26 cellular contexts compared by ENCODE assay signal in genomic region chr2:214652473-214652872, GRCh38.
"Had no signal": no experiment of that assay in that cellular context is flagged by ENCODE, and none has a peak within 500 bp of the region (broad histone marks: within the 10 kb centered on the region; RNA-seq: fewer than 3 reads in every experiment).

No MANE protein-coding gene starts in this region.

- H3K27me3 Mint-ChIP-seq: naive B cell; stimulated activated memory B cell treated with anti-CD40 and anti-IgM and Interleukin-4, amounts not matched to agents 10 μg/mL and 1 μg/mL and 100 μg/mL, for 72 hours had no signal

- ATAC-seq: left colon; left lung; lower lobe of right lung; natural killer cell; right lobe of liver; stimulated activated memory B cell treated with anti-CD40 and anti-IgM and Interleukin-4, amounts not matched to agents 10 μg/mL and 1 μg/mL and 100 μg/mL, for 72 hours; stimulated activated naive CD8-positive, alpha-beta T cell treated with anti-CD3 and anti-CD28 coated beads, Interleukin-15, amount 100 ng/mL, for 72 hours; upper lobe of right lung had no signal

- H3K27ac Mint-ChIP-seq: mesothelial cell of epicardium; naive B cell; natural killer cell; nephron progenitor cell; neural progenitor cell; stimulated activated memory B cell treated with anti-CD40 and anti-IgM and Interleukin-4, amounts not matched to agents 10 μg/mL and 1 μg/mL and 100 μg/mL, for 72 hours; stimulated activated naive CD8-positive, alpha-beta T cell treated with anti-CD3 and anti-CD28 coated beads, Interleukin-15, amount 100 ng/mL, for 72 hours had no signal

- DNase-seq: head of caudate nucleus; kidney; left colon; left lung; lower lobe of right lung; mammary epithelial cell; mesendoderm; naive B cell; natural killer cell; nephron progenitor cell; occipital lobe; ovary; posterior cingulate gyrus; right lobe of liver; stimulated activated CD4-positive, alpha-beta T cell treated with anti-CD3 and anti-CD28 coated beads, Interleukin-1b, Interleukin-23, amount 100 ng/mL, for 48 hours; stimulated activated CD4-positive, alpha-beta T cell treated with anti-CD3 and anti-CD28 coated beads, Interleukin-2, amount 100 ng/mL, for 48 hours; stimulated activated CD4-positive, alpha-beta T cell treated with anti-CD3 and anti-CD28 coated beads, Interleukin-4, amount 100 ng/mL, for 4 hours; stimulated activated CD8-positive, alpha-beta memory T cell treated with anti-CD3 and anti-CD28 coated beads, Interleukin-4, amount 100 ng/mL, for 48 hours; stimulated activated naive CD4-positive, alpha-beta T cell treated with Interleukin-2 at 50 U/mL for 16 hours; stimulated activated naive CD8-positive, alpha-beta T cell treated with anti-CD3 and anti-CD28 coated beads, Interleukin-15, amount 100 ng/mL, for 72 hours; tibial artery; trophoblast cell; upper lobe of right lung had no signal

- H3K4me1 Mint-ChIP-seq: mesothelial cell of epicardium; naive B cell; natural killer cell; nephron progenitor cell; neural progenitor cell; stimulated activated memory B cell treated with anti-CD40 and anti-IgM and Interleukin-4, amounts not matched to agents 10 μg/mL and 1 μg/mL and 100 μg/mL, for 72 hours had no signal

- H3K36me3 Mint-ChIP-seq: natural killer cell; neural progenitor cell; stimulated activated memory B cell treated with anti-CD40 and anti-IgM and Interleukin-4, amounts not matched to agents 10 μg/mL and 1 μg/mL and 100 μg/mL, for 72 hours had no signal

- H3K4me3 Mint-ChIP-seq: mesothelial cell of epicardium; natural killer cell; nephron progenitor cell; neural progenitor cell; stimulated activated memory B cell treated with anti-CD40 and anti-IgM and Interleukin-4, amounts not matched to agents 10 μg/mL and 1 μg/mL and 100 μg/mL, for 72 hours; stimulated activated naive CD8-positive, alpha-beta T cell treated with anti-CD3 and anti-CD28 coated beads, Interleukin-15, amount 100 ng/mL, for 72 hours had no signal
